ENCODE assay signal across 8 cellular contexts in the genomic region with DNA sequence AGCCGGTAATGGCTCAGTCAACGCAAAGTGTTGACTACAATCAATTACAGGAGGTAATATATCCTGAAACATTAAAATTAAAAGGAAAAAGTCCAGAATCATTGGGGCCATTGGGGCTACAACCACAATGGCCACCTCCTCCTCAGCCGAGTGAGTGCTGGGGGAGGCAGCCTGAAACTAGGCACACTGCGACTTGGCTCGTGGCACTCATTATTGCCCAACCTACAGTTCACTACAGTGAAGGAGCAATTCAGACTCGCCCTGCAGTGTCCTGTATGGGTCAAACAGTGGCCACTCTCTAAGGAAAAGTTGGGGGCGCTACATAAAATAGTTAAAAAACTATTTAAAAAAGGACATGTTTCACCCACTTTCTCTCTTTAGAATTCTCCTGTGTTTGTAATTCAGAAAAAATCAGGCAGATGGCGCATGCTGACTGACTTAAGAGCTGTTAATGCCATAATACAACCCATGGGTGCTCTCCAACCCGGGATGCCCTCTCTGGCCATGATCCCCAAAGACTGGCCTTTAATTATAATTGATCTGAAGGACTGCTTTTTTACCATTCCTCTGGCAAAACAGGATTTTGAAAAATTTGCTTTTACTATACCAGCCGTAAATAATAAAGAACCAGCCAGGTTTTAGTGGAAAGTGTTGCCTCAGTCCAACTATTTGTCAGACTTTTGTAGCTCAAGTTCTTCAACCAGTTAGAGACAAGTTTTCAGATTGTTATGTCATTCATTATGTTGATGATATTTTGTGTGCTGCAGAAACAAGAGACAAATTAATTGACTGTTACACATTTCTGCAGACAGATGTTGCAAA. TPM values are rescaled to one million over a fixed set of nuclear protein-coding genes. Genes with fewer than 3 reads are reported as not detected.
DNase-seq lines count a peak whose midpoint lies in the region; ATAC-seq, FAIRE-seq and TF ChIP-seq lines count a peak whose summit lies in the region.
"Not testable (repeated sequence)": the region's sequence is repeated elsewhere in the genome, so short reads cannot be mapped to it uniquely, and the experiment has no call there.

No MANE protein-coding gene starts in this region.

- in situ Hi-C loops in GM12878 (cut with MboI), result not testable (repeated sequence)

- not testable (repeated sequence) for ATAC-seq in GM12878, lower lobe of right lung

- H2AFZ ChIP-seq in GM12878 (ENCODE audit: control insufficient read depth, low read depth, low read length), result not testable (repeated sequence)

- POLR2A ChIA-PET in GM12878 (lab: Charles Lee), result not testable (repeated sequence)

- CTCF ChIA-PET in GM12878 (lab: Yijun Ruan, JAX), result interaction anchor here (0.8 to 1.7 kb wide), 4 partner anchors 24 to 77 kb away, joined by 3 to 5 read pairs (median 4); a partner anchor contains a TSS

- H3K27ac ChIP-seq in GM12878 (ENCODE audit: control insufficient read depth, insufficient read depth); lower lobe of right lung; spleen: not testable (repeated sequence)

- not testable (repeated sequence) for H3K9ac ChIP-seq in GM12878 (ENCODE audit: control insufficient read depth, insufficient read depth, low read length)

- H4K20me1 ChIP-seq in GM12878 (ENCODE audit: control insufficient read depth, insufficient read depth), result not testable (repeated sequence)

- not testable (repeated sequence) for H3K79me2 ChIP-seq in GM12878 (ENCODE audit: control insufficient read depth, insufficient read depth, low read length)

- intact Hi-C loops in GM12878 (cut with micrococcal nuclease; ENCODE audit: unreplicated experiment); lower lobe of right lung (cut with DNase I); spleen (cut with DNase I; ENCODE audit: low total_unique reads): not testable (repeated sequence)

- FAIRE-seq in GM12878 (lab: Jason Lieb, UNC), result not testable (repeated sequence)

- WGBS in GM12878 (ENCODE audit: insufficient coverage, insufficient replicate concordance, low lambda C conversion rate, missing lambda C conversion rate), result 71% methylated on average over 10 of the region's 10 CpGs
- 78 to 86% (median 84%) methylated on average over 10 of the region's 10 CpGs for WGBS in spleen, 5 donors

- not testable (repeated sequence) for BruUV-seq in GM12878 (replicated peaks; lab: Mats Ljungman, UMichigan)

- RAD21 ChIA-PET in GM12878 (lab: Charles Lee; ENCODE audit: unreplicated experiment), result not testable (repeated sequence)

- TF ChIP-seq EP300 in GM12878 (IDR thresholded peaks at IDR 0.05; ENCODE audit: borderline replicate concordance in 1 of 2, control insufficient read depth in 1 of 2, low read depth in 2 of 2, low read length in 2 of 2), result not testable (repeated sequence)

- 0 out of 2 replicates have a peak, but pooled peaks have one; percentile 13 for TF ChIP-seq RAD21 in GM12878 (IDR thresholded peaks at IDR 0.05; ENCODE audit: insufficient read depth, low read depth, low read length)

- not testable (repeated sequence) for H3K4me3 ChIP-seq in GM12878, lower lobe of right lung, spleen

- DNase-seq in CD1c-positive myeloid dendritic cell (ENCODE audit: extremely low spot score), result peak; percentile 64
- DNase-seq in HCEC 1CT, result peak; percentile 46
- DNase-seq in NCI-H2196 (lab: John Stamatoyannopoulos, UW; ENCODE audit: unreplicated experiment), result peak; percentile 57
- peak; percentile 9 for DNase-seq in SKM-1 (lab: John Stamatoyannopoulos, UW; ENCODE audit: unreplicated experiment)
- not testable (repeated sequence) for DNase-seq in GM12878 (ENCODE audit: low read depth, low spot score); spleen
- DNase-seq in fibroblast of the conjunctiva (ENCODE audit: low read depth), result peak; percentile 9
- peak; percentile 20 for DNase-seq in lower lobe of right lung

- not testable (repeated sequence) for TF ChIP-seq POLR2A in GM12878 (IDR thresholded peaks at IDR 0.05; ENCODE audit: low read depth, low read length); spleen (IDR thresholded peaks at IDR 0.05)

- not testable (repeated sequence) for H3K9me3 ChIP-seq in GM12878 (replicated peaks; ENCODE audit: control insufficient read depth, insufficient read depth, low read length); lower lobe of right lung
- H3K9me3 ChIP-seq in spleen, result peaks cover 0 to 31% (median 22%) of the 10 kb centered on the region in 8 donors

- SMC1A ChIA-PET in GM12878 (lab: Charles Lee; ENCODE audit: uncharacterized antibody, unreplicated experiment), result not testable (repeated sequence)

- TF ChIP-seq CTCF in GM12878 (IDR thresholded peaks at IDR 0.05 in 2 of 3, conservative IDR thresholded peaks at IDR 0.05 in 1 of 3; ENCODE audit: control insufficient read depth in 2 of 3, extremely low read depth in 1 of 3, insufficient read depth in 1 of 3, low read depth in 3 of 3, low read length in 3 of 3) (peak; percentile 16 to 39 (median 28); a peak in 4 of 6 replicates), lower lobe of right lung (IDR thresholded peaks at IDR 0.05) (peak; percentile 58), spleen (IDR thresholded peaks at IDR 0.05 in 8 of 11, conservative IDR thresholded peaks at IDR 0.05 in 3 of 11) (peak in 10 of 11 experiments; percentile 10 to 47 (median 40))

- not testable (repeated sequence) for H3K4me1 ChIP-seq in GM12878 (ENCODE audit: control insufficient read depth, insufficient read depth, low read length); lower lobe of right lung; spleen

- not testable (repeated sequence) for H3K36me3 ChIP-seq in GM12878 (ENCODE audit: control insufficient read depth in 2 of 2, insufficient read depth in 2 of 2, low read length in 1 of 2); lower lobe of right lung; spleen

- H3K4me2 ChIP-seq in GM12878 (ENCODE audit: control insufficient read depth, insufficient read depth), result not testable (repeated sequence)

- H3K27me3 ChIP-seq in GM12878 (replicated peaks in 1 of 2; ENCODE audit: control insufficient read depth in 2 of 2, insufficient read depth in 2 of 2, low read length in 1 of 2); lower lobe of right lung (ENCODE audit: low read depth); spleen (replicated peaks in 1 of 7): not testable (repeated sequence)

RNA-seq across cellular contexts. Expression of a gene that starts 22.4 kb away (rescaled TPM):
- total RNA-seq in GM12878 (2013; cell fraction: nucleolus; rRNA removed), result 33.4 and 38.6 TPM in 2 replicates
- total RNA-seq in GM12878 (2014; rRNA removed), result 40.5 and 49.2 TPM in 2 replicates
- total RNA-seq in GM12878 (2014; rRNA removed; fragmentation: Illumina TruSeq; extraction: Trizol), result 14.3 and 17.3 TPM in 2 replicates
- 75.0 and 77.8 TPM in 2 replicates for total RNA-seq in GM12878 (2021)
- polyA plus RNA-seq in GM12878 (2011; ENCODE audit: low read depth), result 17.2 TPM
- 21.7 and 48.0 TPM in 2 replicates for polyA plus RNA-seq in GM12878 (2011; rRNA removed)
- 57.9 and 63.5 TPM in 2 replicates for polyA plus RNA-seq in GM12878 (2011; cell fraction: cytosol; rRNA removed)
- 156 and 204 TPM in 2 replicates for polyA plus RNA-seq in GM12878 (2011; cell fraction: nucleus; rRNA removed)
- 30.1 and 30.2 TPM in 2 replicates for polyA plus RNA-seq in GM12878 (2012)
- 5.0 and 22.6 TPM in 2 replicates for polyA plus RNA-seq in GM12878 (2014; fragmentation: Illumina TruSeq; extraction: Trizol)
- 10 to 100 TPM in 1 of 2 experiments, 1 to 10 TPM in 1; 5.7 to 16.4 TPM for polyA plus RNA-seq in GM12878 (2014; fragmentation: Nextera tagmentation; extraction: Ambion mirVana)
- 40.7 and 49.1 TPM in 2 replicates for polyA plus RNA-seq in GM12878 (2014; rRNA removed)
- polyA plus RNA-seq in GM12878 (2016; fragmentation: Nextera tagmentation; extraction: Ambion mirVana), result 10 to 100 TPM; 85.2 to 95.0 TPM
- polyA minus RNA-seq in GM12878 (2011; rRNA and poly(A)+ RNA removed), result 26.3 and 30.0 TPM in 2 replicates
- 16.0 and 22.5 TPM in 2 replicates for polyA minus RNA-seq in GM12878 (2011; cell fraction: cytosol; rRNA and poly(A)+ RNA removed)
- polyA minus RNA-seq in GM12878 (2011; cell fraction: nucleus; rRNA and poly(A)+ RNA removed), result 16.1 and 25.9 TPM in 2 replicates
- 32.1 TPM for total RNA-seq in lower lobe of right lung
- total RNA-seq in spleen, result 10 to 100 TPM; 34.9 to 54.3 (median 40.3) TPM
- polyA plus RNA-seq in spleen, result 10 to 100 TPM; 31.9 to 53.5 (median 37.5) TPM

RNA-seq across cellular contexts. Expression of a gene that starts 29.8 kb away (rescaled TPM):
- total RNA-seq in GM12878 (2013; cell fraction: nucleolus; rRNA removed), result 23.9 and 33.0 TPM in 2 replicates
- 12.4 and 12.8 TPM in 2 replicates for total RNA-seq in GM12878 (2014; rRNA removed)
- total RNA-seq in GM12878 (2014; rRNA removed; fragmentation: Illumina TruSeq; extraction: Trizol), result 6.3 and 7.4 TPM in 2 replicates
- 12.2 and 12.7 TPM in 2 replicates for total RNA-seq in GM12878 (2021)
- 3.2 TPM for polyA plus RNA-seq in GM12878 (2011; ENCODE audit: low read depth)
- polyA plus RNA-seq in GM12878 (2011; rRNA removed), result 8.6 and 14.0 TPM in 2 replicates
- 15.7 and 17.5 TPM in 2 replicates for polyA plus RNA-seq in GM12878 (2011; cell fraction: cytosol; rRNA removed)
- polyA plus RNA-seq in GM12878 (2011; cell fraction: nucleus; rRNA removed), result 75.8 and 77.3 TPM in 2 replicates
- 7.6 and 7.7 TPM in 2 replicates for polyA plus RNA-seq in GM12878 (2012)
- 5.4 and 7.9 TPM in 2 replicates for polyA plus RNA-seq in GM12878 (2014; fragmentation: Illumina TruSeq; extraction: Trizol)
- 1 to 10 TPM; 5.8 to 6.2 TPM for polyA plus RNA-seq in GM12878 (2014; fragmentation: Nextera tagmentation; extraction: Ambion mirVana)
- polyA plus RNA-seq in GM12878 (2014; rRNA removed), result 15.7 and 15.9 TPM in 2 replicates
- polyA plus RNA-seq in GM12878 (2016; fragmentation: Nextera tagmentation; extraction: Ambion mirVana), result 10 to 100 TPM; 10.3 to 12.8 TPM
- 8.6 and 12.4 TPM in 2 replicates for polyA minus RNA-seq in GM12878 (2011; rRNA and poly(A)+ RNA removed)
- polyA minus RNA-seq in GM12878 (2011; cell fraction: cytosol; rRNA and poly(A)+ RNA removed), result 4.9 and 5.1 TPM in 2 replicates
- 5.9 and 7.8 TPM in 2 replicates for polyA minus RNA-seq in GM12878 (2011; cell fraction: nucleus; rRNA and poly(A)+ RNA removed)
- 7.1 TPM for total RNA-seq in lower lobe of right lung
- total RNA-seq in spleen, result 1 to 10 TPM; 4.7 to 8.7 (median 6.4) TPM
- polyA plus RNA-seq in spleen, result 10 to 100 TPM in 1 of 3 donors, 1 to 10 TPM in 2; 6.6 to 19.9 (median 7.9) TPM

RNA-seq across cellular contexts. Expression of a gene that starts 29.9 kb away (rescaled TPM):
- 20.0 and 23.0 TPM in 2 replicates for total RNA-seq in GM12878 (2013; cell fraction: nucleolus; rRNA removed)
- total RNA-seq in GM12878 (2014; rRNA removed) (9.1 and 13.4 TPM in 2 replicates), GM12878 (2014; rRNA removed; fragmentation: Illumina TruSeq; extraction: Trizol) (5.9 and 6.9 TPM in 2 replicates), GM12878 (2021) (15.7 and 15.9 TPM in 2 replicates), lower lobe of right lung (45.5 TPM), spleen (10 to 100 TPM; 22.8 to 59.0 (median 39.1) TPM)
- polyA plus RNA-seq in GM12878 (2011; ENCODE audit: low read depth), result 2.9 TPM
- polyA plus RNA-seq in GM12878 (2011; rRNA removed) (3.7 and 8.9 TPM in 2 replicates), GM12878 (2014; fragmentation: Illumina TruSeq; extraction: Trizol) (3.5 and 7.6 TPM in 2 replicates), GM12878 (2014; fragmentation: Nextera tagmentation; extraction: Ambion mirVana) (1 to 10 TPM; 1.6 to 2.3 TPM), GM12878 (2014; rRNA removed) (10.5 and 12.6 TPM in 2 replicates), GM12878 (2016; fragmentation: Nextera tagmentation; extraction: Ambion mirVana) (10 to 100 TPM; 15.1 to 15.6 TPM), spleen (10 to 100 TPM in 1 of 3 donors, 1 to 10 TPM in 2; 3.5 to 10.3 (median 5.8) TPM)
- 12.0 and 13.2 TPM in 2 replicates for polyA plus RNA-seq in GM12878 (2011; cell fraction: cytosol; rRNA removed)
- 10.1 and 15.4 TPM in 2 replicates for polyA plus RNA-seq in GM12878 (2011; cell fraction: nucleus; rRNA removed)
- polyA plus RNA-seq in GM12878 (2012), result 5.7 and 7.4 TPM in 2 replicates
- polyA minus RNA-seq in GM12878 (2011; rRNA and poly(A)+ RNA removed), result 25.2 and 28.5 TPM in 2 replicates
- 6.1 and 6.5 TPM in 2 replicates for polyA minus RNA-seq in GM12878 (2011; cell fraction: cytosol; rRNA and poly(A)+ RNA removed)
- 8.6 and 22.6 TPM in 2 replicates for polyA minus RNA-seq in GM12878 (2011; cell fraction: nucleus; rRNA and poly(A)+ RNA removed)

RNA-seq across cellular contexts. Expression of a gene that starts 33.7 kb away (rescaled TPM):
- 4.7 and 5.3 TPM in 2 replicates for total RNA-seq in GM12878 (2013; cell fraction: nucleolus; rRNA removed)
- total RNA-seq in GM12878 (2014; rRNA removed) (22.1 and 29.2 TPM in 2 replicates), GM12878 (2014; rRNA removed; fragmentation: Illumina TruSeq; extraction: Trizol) (4.8 and 5.8 TPM in 2 replicates), GM12878 (2021) (28.1 and 28.2 TPM in 2 replicates), lower lobe of right lung (21.5 TPM), spleen (10 to 100 TPM in 5 of 7 donors, 1 to 10 TPM in 2; 9.6 to 16.9 (median 12.9) TPM)
- 3.2 TPM for polyA plus RNA-seq in GM12878 (2011; ENCODE audit: low read depth)
- polyA plus RNA-seq in GM12878 (2011; rRNA removed) (6.6 and 12.2 TPM in 2 replicates), GM12878 (2014; fragmentation: Illumina TruSeq; extraction: Trizol) (1.0 and 3.2 TPM in 2 replicates), GM12878 (2014; fragmentation: Nextera tagmentation; extraction: Ambion mirVana) (1 to 10 TPM in 1 of 2 experiments, under 1 TPM in 1; 0.84 to 1.8 TPM), GM12878 (2014; rRNA removed) (24.9 and 31.4 TPM in 2 replicates), GM12878 (2016; fragmentation: Nextera tagmentation; extraction: Ambion mirVana) (10 to 100 TPM in 1 of 2 experiments, under 1 TPM in 1; 0.92 to 19.3 TPM), spleen (10 to 100 TPM; 13.3 to 16.2 (median 15.4) TPM)
- polyA plus RNA-seq in GM12878 (2011; cell fraction: cytosol; rRNA removed), result 18.4 and 36.3 TPM in 2 replicates
- 22.1 and 25.7 TPM in 2 replicates for polyA plus RNA-seq in GM12878 (2011; cell fraction: nucleus; rRNA removed)
- polyA plus RNA-seq in GM12878 (2012), result 7.6 and 8.4 TPM in 2 replicates
- polyA minus RNA-seq in GM12878 (2011; rRNA and poly(A)+ RNA removed), result 7.0 and 8.1 TPM in 2 replicates
- polyA minus RNA-seq in GM12878 (2011; cell fraction: cytosol; rRNA and poly(A)+ RNA removed), result 5.8 and 8.3 TPM in 2 replicates
- polyA minus RNA-seq in GM12878 (2011; cell fraction: nucleus; rRNA and poly(A)+ RNA removed), result 4.4 and 7.0 TPM in 2 replicates
